8 cellular contexts compared by ENCODE assay signal in genomic region chr1:6625579-6626149, GRCh38. TPM values are rescaled to one million over a fixed set of nuclear protein-coding genes. Genes with fewer than 3 reads are reported as not detected.
A peak's percentile ranks its signal among the peaks of the same experiment; 100 is the strongest.
DNase-seq lines count a peak whose midpoint lies in the region; ATAC-seq and TF ChIP-seq lines count a peak whose summit lies in the region.

No MANE protein-coding gene starts in this region.

- DNase-seq in activated CD8-positive, alpha-beta memory T cell treated with anti-CD3 and anti-CD28 coated beads, Interleukin-2, amount 10 ng/mL, durations not matched to agents 7 days and 5 days, result no peak
- DNase-seq in activated CD8-positive, alpha-beta memory T cell treated with anti-CD3 and anti-CD28 coated beads for 24 hours, result no peak
- DNase-seq in right atrium auricular region (ENCODE audit: low spot score) (no peak), skeletal muscle cell (ENCODE audit: low read depth) (no peak), DMS153 (lab: John Stamatoyannopoulos, UW) (no peak), NCI-H2196 treated with DMSO at 0.1 percent for 48 hours (lab: John Stamatoyannopoulos, UW; ENCODE audit: unreplicated experiment) (no peak)

- peak overlapping the region; percentile 92 for H3K4me3 Mint-ChIP-seq in activated CD8-positive, alpha-beta memory T cell treated with anti-CD3 and anti-CD28 coated beads, Interleukin-2, amount 10 ng/mL, durations not matched to agents 7 days and 5 days
- H3K4me3 Mint-ChIP-seq in activated naive CD4-positive, alpha-beta T cell treated with anti-CD3 and anti-CD28 coated beads, Interleukin-2, amount 50 U/mL, for 24 hours, result peak overlapping the region; percentile 94

- H3K27me3 Mint-ChIP-seq in activated CD8-positive, alpha-beta memory T cell treated with anti-CD3 and anti-CD28 coated beads, Interleukin-2, amount 10 ng/mL, durations not matched to agents 7 days and 5 days, result no peaks in the 10 kb centered on the region
- H3K27me3 Mint-ChIP-seq in activated naive CD4-positive, alpha-beta T cell treated with anti-CD3 and anti-CD28 coated beads, Interleukin-2, amount 50 U/mL, for 24 hours, result no peaks in the 10 kb centered on the region

- H3K4me3 ChIP-seq in HUES48 (ENCODE audit: low read depth, low read length) (peak overlapping the region; percentile 81), right atrium auricular region (peak overlapping the region; percentile 65 to 88), skeletal muscle cell (ENCODE audit: low read depth, low read length) (peak overlapping the region; percentile 69)

- H3K9ac ChIP-seq in HUES48 (ENCODE audit: low read depth, low read length), result peak overlapping the region; percentile 78

- CTCF ChIA-PET in activated CD8-positive, alpha-beta memory T cell treated with anti-CD3 and anti-CD28 coated beads, Interleukin-2, amount 10 ng/mL, durations not matched to agents 7 days and 5 days (lab: Charles Lee), result interaction anchor here (0.7 to 1.2 kb wide), 4 partner anchors 64 to 139 kb away, joined by 3 to 4 read pairs (median 3); partner anchors contain the start of gene DNAJC11

- H3K27ac Mint-ChIP-seq in activated CD8-positive, alpha-beta memory T cell treated with anti-CD3 and anti-CD28 coated beads, Interleukin-2, amount 10 ng/mL, durations not matched to agents 7 days and 5 days, result peak overlapping the region; percentile 84
- peak overlapping the region; percentile 93 for H3K27ac Mint-ChIP-seq in activated naive CD4-positive, alpha-beta T cell treated with anti-CD3 and anti-CD28 coated beads, Interleukin-2, amount 50 U/mL, for 24 hours

- H3K9me3 ChIP-seq in HUES48 (ENCODE audit: control insufficient read depth, insufficient read depth, low read length), result no peaks in the 10 kb centered on the region
- H3K9me3 ChIP-seq in right atrium auricular region, result no peaks in the 10 kb centered on the region

- peaks cover 22% of the 10 kb centered on the region for H3K36me3 Mint-ChIP-seq in activated CD8-positive, alpha-beta memory T cell treated with anti-CD3 and anti-CD28 coated beads, Interleukin-2, amount 10 ng/mL, durations not matched to agents 7 days and 5 days
- H3K36me3 Mint-ChIP-seq in activated naive CD4-positive, alpha-beta T cell treated with anti-CD3 and anti-CD28 coated beads, Interleukin-2, amount 50 U/mL, for 24 hours, result peaks cover 5% of the 10 kb centered on the region

- H3K9me3 Mint-ChIP-seq in activated CD8-positive, alpha-beta memory T cell treated with anti-CD3 and anti-CD28 coated beads, Interleukin-2, amount 10 ng/mL, durations not matched to agents 7 days and 5 days (ENCODE audit: low read depth), result no peaks in the 10 kb centered on the region
- no peaks in the 10 kb centered on the region for H3K9me3 Mint-ChIP-seq in activated naive CD4-positive, alpha-beta T cell treated with anti-CD3 and anti-CD28 coated beads, Interleukin-2, amount 50 U/mL, for 24 hours

- TF ChIP-seq CTCF in right atrium auricular region (IDR thresholded peaks at IDR 0.05), result peak in 1 of 2 donors; percentile 15

- H3K27me3 ChIP-seq in HUES48 (ENCODE audit: control insufficient read depth, insufficient read depth, low read length) (no peaks in the 10 kb centered on the region), right atrium auricular region (no peaks in the 10 kb centered on the region)

- H3K36me3 ChIP-seq in HUES48 (ENCODE audit: control insufficient read depth, insufficient read depth, low read length) (peaks cover 63% of the 10 kb centered on the region), right atrium auricular region (peaks cover 41% of the 10 kb centered on the region)

- peaks cover 30% of the 10 kb centered on the region for H3K4me1 Mint-ChIP-seq in activated CD8-positive, alpha-beta memory T cell treated with anti-CD3 and anti-CD28 coated beads, Interleukin-2, amount 10 ng/mL, durations not matched to agents 7 days and 5 days
- H3K4me1 Mint-ChIP-seq in activated naive CD4-positive, alpha-beta T cell treated with anti-CD3 and anti-CD28 coated beads, Interleukin-2, amount 50 U/mL, for 24 hours, result peaks cover 35% of the 10 kb centered on the region

- H3K27ac ChIP-seq in HUES48 (ENCODE audit: low read depth, low read length) (peak overlapping the region; percentile 87), right atrium auricular region (peak overlapping the region; percentile 77 to 84)

- H3K4me1 ChIP-seq in HUES48 (ENCODE audit: control insufficient read depth, insufficient read depth, low read length) (no peaks in the 10 kb centered on the region), right atrium auricular region (peaks cover 0 to 23% of the 10 kb centered on the region in 2 donors)

- ATAC-seq in activated CD8-positive, alpha-beta memory T cell treated with anti-CD3 and anti-CD28 coated beads, Interleukin-2, amount 10 ng/mL, durations not matched to agents 7 days and 5 days, result peak; percentile 55

RNA-seq across cellular contexts. Expression of gene THAP3, which starts 1.0 kb away (rescaled TPM):
- 10 to 100 TPM; 24.3 to 24.4 TPM for total RNA-seq in activated CD8-positive, alpha-beta memory T cell treated with anti-CD3 and anti-CD28 coated beads, Interleukin-2, amount 10 ng/mL, durations not matched to agents 7 days and 5 days
- 10 to 100 TPM; 14.6 to 21.4 TPM for total RNA-seq in right atrium auricular region

RNA-seq across cellular contexts. Expression of gene PHF13, which starts 12.1 kb away (rescaled TPM):
- 10 to 100 TPM; 10.7 to 15.9 TPM for total RNA-seq in activated CD8-positive, alpha-beta memory T cell treated with anti-CD3 and anti-CD28 coated beads, Interleukin-2, amount 10 ng/mL, durations not matched to agents 7 days and 5 days
- total RNA-seq in right atrium auricular region, result 1 to 10 TPM; 5.0 to 8.1 TPM

RNA-seq across cellular contexts. Expression of gene KLHL21, which starts 23.0 kb away (rescaled TPM):
- 10 to 100 TPM; 23.9 to 28.2 TPM for total RNA-seq in activated CD8-positive, alpha-beta memory T cell treated with anti-CD3 and anti-CD28 coated beads, Interleukin-2, amount 10 ng/mL, durations not matched to agents 7 days and 5 days
- 10 to 100 TPM; 61.6 to 83.0 TPM for total RNA-seq in right atrium auricular region

RNA-seq across cellular contexts. Expression of gene ZBTB48, which starts 45.9 kb away (rescaled TPM):
- 10 to 100 TPM; 30.7 to 37.4 TPM for total RNA-seq in activated CD8-positive, alpha-beta memory T cell treated with anti-CD3 and anti-CD28 coated beads, Interleukin-2, amount 10 ng/mL, durations not matched to agents 7 days and 5 days
- total RNA-seq in right atrium auricular region, result 1 to 10 TPM; 4.0 to 9.0 TPM
